ENCODE assay signal across 17 cellular contexts in genomic region chr2:32227492-32227891, GRCh38. TPM values are rescaled to one million over a fixed set of nuclear protein-coding genes. Genes with fewer than 3 reads are reported as not detected.
DNase-seq lines count a peak whose midpoint lies in the region; ATAC-seq and TF ChIP-seq lines count a peak whose summit lies in the region.
"Had no signal": no experiment of that assay in that cellular context is flagged by ENCODE, and none has a peak within 500 bp of the region (broad histone marks: within the 10 kb centered on the region; RNA-seq: fewer than 3 reads in every experiment).

No MANE protein-coding gene starts in this region.

- H3K4me2 ChIP-seq in trophoblast cell (ENCODE audit: low read length), result no peak overlapping the region

- H3K36me3 ChIP-seq in Caco-2 (ENCODE audit: control insufficient read depth, insufficient read depth, low read length) (no peaks in the 10 kb centered on the region), trophoblast cell (ENCODE audit: control insufficient read depth in 1 of 2, insufficient read depth in 2 of 2, low read length in 2 of 2) (peaks cover 4 to 12% of the 10 kb centered on the region in 2 experiments)

- DNase-seq in Caco-2 (no peak), WTC11 (ENCODE audit: low spot score) (no peak), fibroblast of the aortic adventitia (ENCODE audit: low read depth) (peak; percentile 6), trophoblast cell (peak; percentile 17 to 79), cortex of kidney (lab: John Stamatoyannopoulos, UW) (no peak)
- no peak for DNase-seq in effector memory CD8-positive, alpha-beta T cell
- DNase-seq: CD8-positive, alpha-beta T cell; COR-L47; HCEC 1CT; HFFc6 had no signal

- CTCF ChIA-PET in Caco-2 (lab: Charles Lee), result no interaction called here
- CTCF ChIA-PET in WTC11 (lab: Charles Lee), result no interaction called here

- H2AK5ac ChIP-seq in trophoblast cell (ENCODE audit: low read length), result no peak overlapping the region

- H3K4me3 ChIP-seq in Caco-2 (ENCODE audit: low read depth, low read length) (no peak overlapping the region), fibroblast of the aortic adventitia (ENCODE audit: low read depth, low read length) (no peak overlapping the region), trophoblast cell (ENCODE audit: low read depth, low read length) (no peak overlapping the region)

- H3K4me1 Mint-ChIP-seq in Caco-2 (ENCODE audit: low read depth, unreplicated experiment) (peaks cover 25% of the 10 kb centered on the region), WTC11 (peaks cover 7% of the 10 kb centered on the region)
- H3K4me1 Mint-ChIP-seq in effector memory CD8-positive, alpha-beta T cell (ENCODE audit: low read depth in 2 of 2), result no peaks in the 10 kb centered on the region
- H3K4me1 Mint-ChIP-seq: CD14-positive monocyte had no signal

- intact Hi-C loops in Caco-2 (cut with micrococcal nuclease; ENCODE audit: unreplicated experiment), result loop anchor here (5.0 kb wide), 1 partner anchor 105 kb away; no protein-coding TSS in a partner anchor

- H3K14ac ChIP-seq in trophoblast cell (ENCODE audit: low read length), result no peak overlapping the region

- no peak overlapping the region for H3K23ac ChIP-seq in trophoblast cell (ENCODE audit: low read length)

- H2BK120ac ChIP-seq in trophoblast cell (ENCODE audit: insufficient read depth, low read length, poor library complexity), result peak overlapping the region; percentile 6

- H3K79me1 ChIP-seq in trophoblast cell (ENCODE audit: low read length), result no peaks in the 10 kb centered on the region

- no peak overlapping the region for H3K9ac ChIP-seq in trophoblast cell (ENCODE audit: low read length)

- no peak overlapping the region for H2AFZ ChIP-seq in trophoblast cell (ENCODE audit: insufficient read depth, low read length, poor library complexity)

- no peak for ATAC-seq in WTC11
- no peak for ATAC-seq in effector memory CD8-positive, alpha-beta T cell (replicated peaks)
- no peak for ATAC-seq in HG03097 (IDR thresholded peaks at IDR 0.05; ENCODE audit: low FRiP score, unreplicated experiment)
- ATAC-seq: CD8-positive, alpha-beta T cell had no signal

- H3K79me2 ChIP-seq in trophoblast cell (ENCODE audit: control insufficient read depth, insufficient read depth, low read length, poor library complexity), result no peaks in the 10 kb centered on the region

- peak overlapping the region; percentile 8 for H3K27ac Mint-ChIP-seq in Caco-2 (ENCODE audit: unreplicated experiment)
- peak overlapping the region; percentile 21; the same call in 1 of the 2 replicates for H3K27ac Mint-ChIP-seq in WTC11
- H3K27ac Mint-ChIP-seq in effector memory CD8-positive, alpha-beta T cell, result no peak overlapping the region
- H3K27ac Mint-ChIP-seq: CD8-positive, alpha-beta T cell; HFFc6 had no signal

- H4K8ac ChIP-seq in trophoblast cell (ENCODE audit: low read depth, low read length), result no peak overlapping the region

- H4K12ac ChIP-seq in trophoblast cell (ENCODE audit: low read depth, low read length), result no peak overlapping the region

- BruUV-seq in Caco-2 (replicated peaks; lab: Mats Ljungman, UMichigan), result no TSS peak

- no peak overlapping the region for H3K18ac ChIP-seq in trophoblast cell (ENCODE audit: low read length)

- H3K27me3 Mint-ChIP-seq in Caco-2 (ENCODE audit: insufficient read depth, unreplicated experiment), result no peaks in the 10 kb centered on the region
- H3K27me3 Mint-ChIP-seq in WTC11 (ENCODE audit: low read depth), result no peaks in the 10 kb centered on the region
- no peaks in the 10 kb centered on the region for H3K27me3 Mint-ChIP-seq in effector memory CD8-positive, alpha-beta T cell

- POLR2A ChIA-PET in Caco-2 (lab: Charles Lee), result no interaction called here
- POLR2A ChIA-PET in WTC11 (lab: Charles Lee), result no interaction called here

- H2BK12ac ChIP-seq in trophoblast cell (ENCODE audit: low read length), result no peak overlapping the region

- H3K27ac ChIP-seq in trophoblast cell (ENCODE audit: low read depth, low read length), result no peak overlapping the region
- H3K27ac ChIP-seq: HL-60 had no signal

- H4K91ac ChIP-seq in trophoblast cell (ENCODE audit: low read depth, low read length), result no peak overlapping the region

- H3K9me3 Mint-ChIP-seq in Caco-2 (ENCODE audit: unreplicated experiment), result no peaks in the 10 kb centered on the region
- no peaks in the 10 kb centered on the region for H3K9me3 Mint-ChIP-seq in WTC11
- no peaks in the 10 kb centered on the region for H3K9me3 Mint-ChIP-seq in effector memory CD8-positive, alpha-beta T cell
- H3K9me3 Mint-ChIP-seq: CD14-positive monocyte; CD8-positive, alpha-beta T cell; HFFc6 had no signal

- H3K4me3 Mint-ChIP-seq in Caco-2 (ENCODE audit: unreplicated experiment) (no peak overlapping the region), WTC11 (no peak overlapping the region)
- H3K4me3 Mint-ChIP-seq in effector memory CD8-positive, alpha-beta T cell, result no peak overlapping the region
- H3K4me3 Mint-ChIP-seq: CD14-positive monocyte; CD8-positive, alpha-beta T cell; HFFc6 had no signal

- H3K36me3 Mint-ChIP-seq in Caco-2 (ENCODE audit: insufficient read depth, unreplicated experiment) (peaks cover 9% of the 10 kb centered on the region), WTC11 (peaks cover 7% of the 10 kb centered on the region; the same call in 1 of the 2 replicates)
- peaks cover 4% of the 10 kb centered on the region for H3K36me3 Mint-ChIP-seq in effector memory CD8-positive, alpha-beta T cell (ENCODE audit: insufficient read depth)

- TF ChIP-seq CTCF in Caco-2 (IDR thresholded peaks at IDR 0.05; ENCODE audit: insufficient read depth in 1 of 2, low read depth in 1 of 2, low read length in 1 of 2, severe bottlenecking in 1 of 2, unreplicated experiment in 1 of 2) (no peak), WTC11 (IDR thresholded peaks at IDR 0.05) (no peak), fibroblast of the aortic adventitia (IDR thresholded peaks at IDR 0.05; ENCODE audit: insufficient read depth, low read length) (no peak)

- H3K4me1 ChIP-seq in Caco-2, result peaks cover 27% of the 10 kb centered on the region
- H3K4me1 ChIP-seq in trophoblast cell (ENCODE audit: control insufficient read depth in 1 of 2, insufficient read depth in 2 of 2, low read length in 2 of 2), result no peaks in the 10 kb centered on the region

- no peak overlapping the region for H2BK5ac ChIP-seq in trophoblast cell (ENCODE audit: low read depth, low read length, poor library complexity)

- no peak overlapping the region for H3K4ac ChIP-seq in trophoblast cell (ENCODE audit: low read depth, low read length)

- H3K27me3 ChIP-seq in Caco-2 (replicated peaks; ENCODE audit: control insufficient read depth, insufficient read depth, low read length), result no peaks in the 10 kb centered on the region
- H3K27me3 ChIP-seq in trophoblast cell (ENCODE audit: insufficient read depth, low read length), result no peaks in the 10 kb centered on the region

- H3K9me3 ChIP-seq in Caco-2 (no peaks in the 10 kb centered on the region), trophoblast cell (ENCODE audit: insufficient read depth, low read depth, low read length) (no peaks in the 10 kb centered on the region)

TF ChIP-seq in WTC11, 78 proteins besides CTCF, POLR2A, EP300 and RAD21 (continues in another document):
- no peak for TF ChIP-seq ZNF219 (CRISPR knock-in tag; IDR thresholded peaks at IDR 0.05; ENCODE audit: borderline replicate concordance)
- no peak for TF ChIP-seq ETV6 (CRISPR knock-in tag; IDR thresholded peaks at IDR 0.05)
- no peak for TF ChIP-seq SMAD3 (CRISPR knock-in tag; IDR thresholded peaks at IDR 0.05; ENCODE audit: borderline replicate concordance)
- no peak for TF ChIP-seq ZNF532 (CRISPR knock-in tag; IDR thresholded peaks at IDR 0.05; ENCODE audit: borderline replicate concordance)
- TF ChIP-seq PREB (CRISPR knock-in tag; IDR thresholded peaks at IDR 0.05; ENCODE audit: borderline replicate concordance), result no peak

RNA-seq across cellular contexts. Expression of gene NLRC4, which starts 37.2 kb away (rescaled TPM):
- not detected in 2 replicates for total RNA-seq in Caco-2 (2022)
- total RNA-seq in WTC11 (2021), result not detected in 3 replicates
- not detected in 2 replicates for total RNA-seq in fibroblast of the aortic adventitia (ENCODE audit: low replicate concordance)
- polyA plus RNA-seq in trophoblast cell (2013), result 0.07 and 0.11 TPM in 2 replicates
- total RNA-seq: A673; CD8-positive, alpha-beta T cell; Daoy; H4; HFFc6 had no signal
- polyA plus RNA-seq: BJ had no signal

RNA-seq across cellular contexts. Expression of gene YIPF4, which starts 50.2 kb away (rescaled TPM):
- 46.4 and 60.2 TPM in 2 replicates for total RNA-seq in Caco-2 (2022)
- total RNA-seq in WTC11 (2021), result 23.0 to 24.8 TPM (median 24.5 TPM) in 3 replicates
- 27.1 and 56.1 TPM in 2 replicates for total RNA-seq in fibroblast of the aortic adventitia (ENCODE audit: low replicate concordance)
- 8.1 and 8.5 TPM in 2 replicates for polyA plus RNA-seq in trophoblast cell (2013)

Comparison
In these comparisons a context has a peak if more than half of its experiments do, and no peak if none do; other contexts are left out.
1. DNase-seq: peak in fibroblast of the aortic adventitia (single experiment) and trophoblast cell (2 of 2); none in Caco-2 (0 of 2), WTC11 (single experiment), effector memory CD8-positive, alpha-beta T cell (0 of 3) and cortex of kidney (single experiment).
2. H3K27ac Mint-ChIP-seq: peak in Caco-2 (single experiment) and WTC11 (single experiment); none in effector memory CD8-positive, alpha-beta T cell (0 of 2).